Comparison of ENCODE assay signal across 13 cellular contexts in the genomic region with DNA sequence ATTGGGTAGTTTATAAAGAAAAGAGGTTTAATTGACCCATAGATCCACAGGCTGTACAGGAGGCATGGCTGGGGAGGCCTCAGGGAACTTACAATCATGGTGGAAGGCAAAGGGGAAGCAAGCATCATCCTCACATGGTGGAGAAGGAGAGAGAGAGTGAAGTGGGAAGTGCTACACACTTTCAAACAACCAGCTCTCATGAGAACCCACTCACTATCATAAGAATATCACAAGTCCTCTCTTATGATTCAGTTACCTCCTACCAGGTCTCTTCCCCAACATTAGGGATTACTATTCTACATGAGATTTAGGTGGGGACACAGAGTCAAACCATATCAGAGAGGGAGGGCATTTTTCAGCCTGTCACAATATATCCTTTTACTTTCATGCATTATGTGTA.
"Had no signal": no experiment of that assay in that cellular context is flagged by ENCODE, and none has a peak within 500 bp of the region (broad histone marks: within the 10 kb centered on the region; RNA-seq: fewer than 3 reads in every experiment).

No MANE protein-coding gene starts in this region.

- H3K36me3 ChIP-seq: left ventricle myocardium inferior, stomach had no signal

- H3K9ac ChIP-seq: SK-N-SH had no signal

- H3K27ac ChIP-seq: left ventricle myocardium inferior, stomach had no signal

- H3K36me3 Mint-ChIP-seq: brain had no signal

- H3K9me3 ChIP-seq: SK-N-SH had no signal

- H3K4me1 ChIP-seq: left ventricle myocardium inferior, stomach had no signal

- DNase-seq: activated CD4-positive, alpha-beta T cell treated with anti-CD3 and anti-CD28 coated beads, Interleukin-2, amount 50 U/mL, for 4 hours; activated gamma-delta T cell treated with Interleukin-2 at 50 U/mL for 16 hours; amygdala; effector memory CD4-positive, alpha-beta T cell; kidney; left ventricle myocardium inferior; SK-N-SH; stimulated activated CD4-positive, alpha-beta T cell treated with anti-CD3 and anti-CD28 coated beads, Interleukin-12 subunit alpha, Interleukin-12 subunit beta, amount 100 ng/mL, for 4 hours; stomach had no signal

- H3K27me3 ChIP-seq: stomach had no signal

- H3K4me2 ChIP-seq: SK-N-SH had no signal

- H3K4me3 ChIP-seq: left ventricle myocardium inferior, stomach had no signal

- H3K4me3 Mint-ChIP-seq: brain; memory B cell; neural crest cell; T-helper 1 cell treated with Interleukin-12 subunit alpha and Interleukin-12 subunit beta and Interleukin-4 antibody, amounts not matched to agents 30 μg/mL and 1 μg/mL, for 36 hours had no signal

- H3K4me1 Mint-ChIP-seq: memory B cell had no signal

- H3K27me3 Mint-ChIP-seq: brain had no signal

- H3K27ac Mint-ChIP-seq: brain, memory B cell had no signal
